Comparison of ENCODE assay signal across 1 cellular context in the genomic region with DNA sequence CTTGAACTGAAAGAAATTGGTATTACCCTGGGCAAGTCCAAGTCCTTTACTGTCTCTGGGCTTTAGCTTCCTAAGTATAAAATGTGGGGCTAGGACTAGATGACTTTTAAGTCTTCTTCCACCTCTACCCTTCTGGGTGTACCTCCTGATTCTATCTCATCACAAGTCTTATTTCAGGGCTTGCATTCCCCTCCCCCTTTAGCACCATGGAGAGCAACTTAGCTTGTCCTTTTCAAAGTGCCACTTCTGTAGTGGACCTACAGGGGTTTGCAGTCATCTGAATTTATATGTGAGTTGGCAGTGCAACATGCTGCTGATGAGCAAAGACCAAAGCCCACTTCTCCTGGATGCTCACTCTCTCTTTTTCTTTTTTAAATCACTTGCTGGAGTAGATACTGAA.
TF ChIP-seq lines count a peak whose summit lies in the region.

No MANE protein-coding gene starts in this region.

TF ChIP-seq in HCT116, 20 proteins besides CTCF, POLR2A, EP300 and RAD21 (continued from another document):
- TF ChIP-seq REST (IDR thresholded peaks at IDR 0.05; ENCODE audit: low read depth) (peak; percentile 5; the same call in 1 of the 2 replicates), POLR2AphosphoS5 (IDR thresholded peaks at IDR 0.05; ENCODE audit: low read depth, low read length) (no peak), FOSL1 (IDR thresholded peaks at IDR 0.05; ENCODE audit: low read depth) (no peak), SRF (IDR thresholded peaks at IDR 0.05; ENCODE audit: low read depth) (no peak)
TF ChIP-seq in HCT116: peak in this region for 1.
